Comparison of ENCODE assay signal across 8 cellular contexts in genomic region chr15:69451951-69452701, GRCh38. TPM values are rescaled to one million over a fixed set of nuclear protein-coding genes. Genes with fewer than 3 reads are reported as not detected.
DNase-seq lines count a peak whose midpoint lies in the region; ATAC-seq and TF ChIP-seq lines count a peak whose summit lies in the region.

No MANE protein-coding gene starts in this region.

- POLR2A ChIA-PET in HCT116 (lab: Charles Lee) = interaction anchor here (0.8 to 3.9 kb wide), 9 partner anchors 10 to 393 kb away, joined by 3 to 43 read pairs (median 4); partner anchors contain the start of gene KIF23

- RAD21 ChIA-PET in HCT116 (lab: Charles Lee; ENCODE audit: low non-redundant PET in 1 of 2, low total read pairs in 2 of 2, uncharacterized antibody in 2 of 2, unreplicated experiment in 2 of 2) = no interaction called here

- peak overlapping the region; percentile 87 to 99 for H3K27ac Mint-ChIP-seq in activated naive CD4-positive, alpha-beta T cell treated with anti-CD3 and anti-CD28 coated beads, Interleukin-2, amount 50 U/mL, for 72 hours

- peaks cover 34% of the 10 kb centered on the region; the same call in 1 of the 2 replicates for H4K20me1 ChIP-seq in HCT116 (ENCODE audit: insufficient read depth)

- ATAC-seq in HCT116 = peak; percentile 14
- peak; percentile 37 to 53 for ATAC-seq in activated naive CD4-positive, alpha-beta T cell treated with anti-CD3 and anti-CD28 coated beads, Interleukin-2, amount 50 U/mL, for 72 hours
- ATAC-seq in left cardiac atrium = peak; percentile 31 to 44
- ATAC-seq in sciatic nerve = peak; percentile 68

- H3K4me1 ChIP-seq in HCT116 (ENCODE audit: control insufficient read depth in 1 of 2, insufficient read depth in 2 of 2, low read length in 2 of 2) = peaks cover 9 to 20% of the 10 kb centered on the region in 2 experiments; a peak in 3 of 4 replicates

- no peak for TF ChIP-seq POLR2A in HCT116 (IDR thresholded peaks at IDR 0.05; ENCODE audit: borderline replicate concordance, extremely low read depth, insufficient read depth, insufficient read length)

- intact Hi-C loops in HCT116 (cut with micrococcal nuclease) (no loop called here), left cardiac atrium (cut with DNase I) (no loop called here), sciatic nerve (cut with DNase I) (no loop called here)

- H3K36me3 ChIP-seq in HCT116 (ENCODE audit: control insufficient read depth in 1 of 2, insufficient read depth in 2 of 2, low read length in 2 of 2) = peaks cover 40 to 54% of the 10 kb centered on the region in 2 experiments
- peaks cover 63% of the 10 kb centered on the region for H3K36me3 ChIP-seq in MG63

- no peaks in the 10 kb centered on the region for H3K9me3 Mint-ChIP-seq in activated naive CD4-positive, alpha-beta T cell treated with anti-CD3 and anti-CD28 coated beads, Interleukin-2, amount 50 U/mL, for 72 hours

- H2AFZ ChIP-seq in HCT116 (ENCODE audit: low read depth, low read length, poor library complexity, severe bottlenecking) = peak overlapping the region; percentile 30

- CTCF ChIA-PET in HCT116 (lab: Charles Lee) = interaction anchor here (0.7 kb wide), 1 partner anchor 10 kb away, joined by 3 read pairs; no protein-coding TSS in a partner anchor

- peaks cover 34% of the 10 kb centered on the region for H3K79me2 ChIP-seq in HCT116 (ENCODE audit: insufficient read depth, low read length)

- H3K27me3 ChIP-seq in HCT116 (ENCODE audit: insufficient read depth, low read length) = no peaks in the 10 kb centered on the region
- no peaks in the 10 kb centered on the region for H3K27me3 ChIP-seq in MG63

- H3K9me3 ChIP-seq in HCT116 (ENCODE audit: control insufficient read depth in 1 of 2, insufficient read depth in 1 of 2, low read depth in 1 of 2, low read length in 2 of 2) (no peaks in the 10 kb centered on the region), MG63 (no peaks in the 10 kb centered on the region)

- H3K9me2 ChIP-seq in HCT116 (ENCODE audit: insufficient read depth) = no peaks in the 10 kb centered on the region

- peaks cover 40% of the 10 kb centered on the region in 2 donors for H3K36me3 Mint-ChIP-seq in activated naive CD4-positive, alpha-beta T cell treated with anti-CD3 and anti-CD28 coated beads, Interleukin-2, amount 50 U/mL, for 72 hours

- TF ChIP-seq RAD21 in HCT116 (IDR thresholded peaks at IDR 0.05; ENCODE audit: low read depth) = no peak

- no peak for TF ChIP-seq CTCF in HCT116 (IDR thresholded peaks at IDR 0.05 in 2 of 3, conservative IDR thresholded peaks at IDR 0.05 in 1 of 3; ENCODE audit: borderline replicate concordance in 1 of 3, insufficient read depth in 1 of 3, low read depth in 2 of 3, low read length in 2 of 3)

- H3K27ac ChIP-seq in HCT116 (ENCODE audit: low read depth, low read length) = peak overlapping the region; percentile 83

- DNase-seq in DMS 273 (lab: John Stamatoyannopoulos, UW; ENCODE audit: unreplicated experiment) = peak; percentile 44
- DNase-seq in DMS 273 treated with DMSO at 0.1 percent for 48 hours (lab: John Stamatoyannopoulos, UW) = no peak
- DNase-seq in HCT116 (ENCODE audit: low read depth, low spot score) = no peak
- DNase-seq in MG63 = no peak
- DNase-seq in activated naive CD4-positive, alpha-beta T cell treated with anti-CD3 and anti-CD28 coated beads, Interleukin-2, amount 50 U/mL, for 72 hours (ENCODE audit: low spot score in 2 of 2) = no peak
- DNase-seq in left cardiac atrium = no peak
- DNase-seq in sciatic nerve (ENCODE audit: low spot score) = peak; percentile 75
- DNase-seq in midbrain (lab: John Stamatoyannopoulos, UW) = no peak

- peak overlapping the region; percentile 83 for H3K4me2 ChIP-seq in HCT116 (ENCODE audit: low read length)

- H3K4me3 ChIP-seq in HCT116 (replicated peaks in 1 of 2; ENCODE audit: low read depth in 1 of 2, low read length in 2 of 2) = peak overlapping the region; percentile 96 to 98
- H3K4me3 ChIP-seq in MG63 = peak overlapping the region; percentile 85

- BruUV-seq in HCT116 (replicated peaks; lab: Mats Ljungman, UMichigan) = no TSS peak

- H3K9ac ChIP-seq in HCT116 (ENCODE audit: low read length) = peak overlapping the region; percentile 98

TF ChIP-seq in HCT116, 20 proteins besides CTCF, POLR2A, EP300 and RAD21:
- no peak for TF ChIP-seq SP1 (IDR thresholded peaks at IDR 0.05; ENCODE audit: low read depth)
- no peak for TF ChIP-seq EZH2phosphoT487 (IDR thresholded peaks at IDR 0.05; ENCODE audit: borderline replicate concordance)

RNA-seq across cellular contexts. Expression of gene RPLP1, which starts 0.5 kb away (rescaled TPM):
- total RNA-seq in HCT116 (2021; ENCODE audit: unreplicated experiment) (3,138 TPM), left cardiac atrium (1,000 to 10,000 TPM; 1,031 to 1,042 TPM), sciatic nerve (1,014 TPM)
- polyA plus RNA-seq in HCT116 (2012) = 3,494 and 5,245 TPM in 2 replicates
- 100 and 227 TPM in 2 replicates for total RNA-seq in MG63 (2014; rRNA removed; shearing (Covaris generic); ENCODE audit: low replicate concordance)
- 1,000 to 10,000 TPM; 2,158 to 2,424 TPM for total RNA-seq in activated naive CD4-positive, alpha-beta T cell treated with anti-CD3 and anti-CD28 coated beads, Interleukin-2, amount 50 U/mL, for 72 hours

RNA-seq across cellular contexts. Expression of gene KIF23, which starts 38.0 kb away (rescaled TPM):
- total RNA-seq in HCT116 (2021; ENCODE audit: unreplicated experiment) (83.7 TPM), left cardiac atrium (1 to 10 TPM in 1 of 2 donors, under 1 TPM in 1; 0.82 to 1.1 TPM), sciatic nerve (11.8 TPM)
- polyA plus RNA-seq in HCT116 (2012) = 62.8 and 80.8 TPM in 2 replicates
- 33.8 and 75.8 TPM in 2 replicates for total RNA-seq in MG63 (2014; rRNA removed; shearing (Covaris generic); ENCODE audit: low replicate concordance)
- 100 to 1,000 TPM in 1 of 2 donors, 10 to 100 TPM in 1; 45.0 to 120 TPM for total RNA-seq in activated naive CD4-positive, alpha-beta T cell treated with anti-CD3 and anti-CD28 coated beads, Interleukin-2, amount 50 U/mL, for 72 hours

Comparison
In these comparisons a context has a peak if more than half of its experiments do, and no peak if none do; other contexts are left out.
1. DNase-seq: peak in DMS 273 (single experiment) and sciatic nerve (single experiment); none in DMS 273 treated with DMSO at 0.1 percent for 48 hours (single experiment), HCT116 (single experiment), MG63 (single experiment), activated naive CD4-positive, alpha-beta T cell treated with anti-CD3 and anti-CD28 coated beads, Interleukin-2, amount 50 U/mL, for 72 hours (0 of 2), left cardiac atrium (single experiment) and midbrain (single experiment).
2. ATAC-seq: peak in every context shown above with its lines; median percentile 68 in sciatic nerve; 45 in activated naive CD4-positive, alpha-beta T cell treated with anti-CD3 and anti-CD28 coated beads, Interleukin-2, amount 50 U/mL, for 72 hours; 38 in left cardiac atrium; 14 in HCT116.